13 cellular contexts compared by ENCODE assay signal in the genomic region with DNA sequence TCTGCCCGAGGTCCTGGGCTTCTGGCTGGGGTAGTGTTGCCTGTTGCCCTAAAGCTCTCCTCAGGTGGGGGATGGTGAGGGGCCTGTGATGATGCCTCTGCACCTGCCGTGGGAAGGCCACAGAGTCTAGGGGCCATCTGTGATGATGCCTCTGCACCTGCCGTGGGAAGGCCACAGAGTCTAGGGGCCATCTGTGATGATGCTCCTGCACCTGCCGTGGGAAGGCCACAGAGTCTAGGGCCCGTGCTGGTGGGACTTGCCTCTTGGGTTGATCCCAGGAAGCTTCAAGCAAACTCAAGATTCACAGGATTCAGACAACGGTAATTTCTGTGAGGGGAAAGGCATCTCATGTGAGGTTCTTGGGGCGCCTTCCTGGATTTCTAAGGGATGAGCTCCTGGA. TPM values are rescaled to one million over a fixed set of nuclear protein-coding genes. Genes with fewer than 3 reads are reported as not detected.
DNase-seq lines count a peak whose midpoint lies in the region; ATAC-seq and TF ChIP-seq lines count a peak whose summit lies in the region.
"Had no signal": no experiment of that assay in that cellular context is flagged by ENCODE, and none has a peak within 500 bp of the region (broad histone marks: within the 10 kb centered on the region; RNA-seq: fewer than 3 reads in every experiment).

No MANE protein-coding gene starts in this region.

- no CpG with 5 or more reads among the region's 7 CpGs for WGBS in neuronal stem cell (ENCODE audit: extremely low coverage in 2 of 2, insufficient read length in 2 of 2, insufficient replicate concordance in 1 of 2), 2 donors

- H3K36me3 Mint-ChIP-seq in chondrocyte (ENCODE audit: low read depth), result peaks cover 17% of the 10 kb centered on the region
- H3K36me3 Mint-ChIP-seq: CD4-positive, CD25-positive, alpha-beta regulatory T cell had no signal

- H3K79me2 ChIP-seq in DND-41 (ENCODE audit: insufficient read depth, low read length), result peaks cover 100% of the 10 kb centered on the region

- peaks cover 2% of the 10 kb centered on the region for H3K79me1 ChIP-seq in neuronal stem cell (ENCODE audit: low read depth, low read length)

- no peak overlapping the region for H3K4me3 Mint-ChIP-seq in chondrocyte (ENCODE audit: unreplicated experiment)

- H3K9ac ChIP-seq in DND-41 (ENCODE audit: low read depth, low read length), result no peak overlapping the region
- H3K9ac ChIP-seq in neuronal stem cell (ENCODE audit: low read depth, low read length, poor library complexity), result no peak overlapping the region

- intact Hi-C loops in tibial artery (cut with DNase I; ENCODE audit: low total_unique reads), result no loop called here

- H2AFZ ChIP-seq in DND-41 (ENCODE audit: low read depth, low read length) (no peak overlapping the region), neuronal stem cell (ENCODE audit: low read length) (no peak overlapping the region)

- no peak overlapping the region for H3K23ac ChIP-seq in neuronal stem cell (ENCODE audit: low read depth, low read length, poor library complexity)

- H3K27me3 ChIP-seq in DND-41 (ENCODE audit: insufficient read depth, low read length, poor library complexity), result no peaks in the 10 kb centered on the region
- peaks cover 0 to 54% (median 0%) of the 10 kb centered on the region in 3 experiments for H3K27me3 ChIP-seq in neuronal stem cell (ENCODE audit: control insufficient read depth in 3 of 3, insufficient read depth in 3 of 3, low read depth in 1 of 3, low read length in 3 of 3)
- no peaks in the 10 kb centered on the region for H3K27me3 ChIP-seq in tibial artery
- H3K27me3 ChIP-seq in BE2C, result no peaks in the 10 kb centered on the region

- H2BK12ac ChIP-seq in neuronal stem cell (ENCODE audit: low read length), result no peak overlapping the region

- TF ChIP-seq CTCF in DND-41 (IDR thresholded peaks at IDR 0.05; ENCODE audit: borderline replicate concordance, extremely low read depth, low read length, poor library complexity, severe bottlenecking) (no peak), chondrocyte (IDR thresholded peaks at IDR 0.05) (no peak), tibial artery (IDR thresholded peaks at IDR 0.05) (no peak), BE2C (IDR thresholded peaks at IDR 0.05; ENCODE audit: low read depth, low read length) (no peak)

- peaks cover 98% of the 10 kb centered on the region for H4K20me1 ChIP-seq in DND-41 (ENCODE audit: insufficient read depth, low read length)

- ATAC-seq in DND-41 (ENCODE audit: insufficient read depth, low read depth) (peak; percentile 71), HG03045 (IDR thresholded peaks at IDR 0.05; ENCODE audit: unreplicated experiment) (no peak)
- ATAC-seq: A549 had no signal

- H3K27ac Mint-ChIP-seq in chondrocyte (ENCODE audit: unreplicated experiment), result peak overlapping the region; percentile 60

- no peak overlapping the region for H4K91ac ChIP-seq in neuronal stem cell (ENCODE audit: low read depth, low read length, poor library complexity)

- no peak overlapping the region for H3K4me3 ChIP-seq in DND-41 (ENCODE audit: low read depth in 1 of 2, low read length in 2 of 2)
- no peak overlapping the region for H3K4me3 ChIP-seq in neuronal stem cell (ENCODE audit: low read length in 2 of 2)
- no peak overlapping the region for H3K4me3 ChIP-seq in tibial artery
- no peak overlapping the region for H3K4me3 ChIP-seq in BE2C (ENCODE audit: low read depth, low read length)
- H3K4me3 ChIP-seq: A549, HAP-1 had no signal

- peaks cover 94% of the 10 kb centered on the region for H3K4me1 Mint-ChIP-seq in chondrocyte (ENCODE audit: low read depth)

- no peak overlapping the region for H3K14ac ChIP-seq in neuronal stem cell (ENCODE audit: low read length)

- H3K27ac ChIP-seq in DND-41 (ENCODE audit: low read length), result peak overlapping the region; percentile 37; the same call in 1 of the 2 replicates
- H3K27ac ChIP-seq in neuronal stem cell (replicated peaks; ENCODE audit: low read length), result no peak overlapping the region
- H3K27ac ChIP-seq in tibial artery, result peak overlapping the region; percentile 13 to 81
- H3K27ac ChIP-seq: A549, HL-60 had no signal

- peak; percentile 54 for DNase-seq in DND-41
- no peak for DNase-seq in chondrocyte (ENCODE audit: low spot score)
- no peak for DNase-seq in neuronal stem cell (ENCODE audit: low spot score)
- DNase-seq in tibial artery, result no peak
- no peak for DNase-seq in stimulated activated naive CD4-positive, alpha-beta T cell treated with Interleukin-2 at 50 U/mL for 16 hours (lab: John Stamatoyannopoulos, UW)
- no peak for DNase-seq in BE2C
- DNase-seq: Calu3; CD4-positive, CD25-positive, alpha-beta regulatory T cell; DMS 273 treated with DMSO at 0.1 percent for 48 hours had no signal

- no peaks in the 10 kb centered on the region for H3K27me3 Mint-ChIP-seq in chondrocyte (ENCODE audit: low read depth)
- H3K27me3 Mint-ChIP-seq: CD4-positive, CD25-positive, alpha-beta regulatory T cell had no signal

- no peak overlapping the region for H2BK5ac ChIP-seq in neuronal stem cell (ENCODE audit: low read length)

- no peak overlapping the region for H4K8ac ChIP-seq in neuronal stem cell (ENCODE audit: low read depth, low read length)

- H3K4me2 ChIP-seq in DND-41 (ENCODE audit: insufficient read depth, low read length) (no peak overlapping the region), neuronal stem cell (ENCODE audit: insufficient read depth, low read length, poor library complexity, severe bottlenecking) (no peak overlapping the region)
- H3K4me2 ChIP-seq: A549 had no signal

- no peak overlapping the region for H2BK120ac ChIP-seq in neuronal stem cell (ENCODE audit: low read depth, low read length)

- H3K36me3 ChIP-seq in DND-41 (ENCODE audit: insufficient read depth, low read length) (peaks cover 26% of the 10 kb centered on the region; the same call in 1 of the 2 replicates), neuronal stem cell (replicated peaks in 1 of 2; ENCODE audit: control insufficient read depth in 2 of 2, insufficient read depth in 2 of 2, low read length in 2 of 2) (no peaks in the 10 kb centered on the region), tibial artery (no peaks in the 10 kb centered on the region), BE2C (no peaks in the 10 kb centered on the region)
- H3K36me3 ChIP-seq: HAP-1 had no signal

- peaks cover 17% of the 10 kb centered on the region for H3K4me1 ChIP-seq in DND-41 (ENCODE audit: insufficient read depth, low read length)
- H3K4me1 ChIP-seq in neuronal stem cell (ENCODE audit: control insufficient read depth in 2 of 2, insufficient read depth in 1 of 2, low read depth in 1 of 2, low read length in 2 of 2), result no peaks in the 10 kb centered on the region
- peaks cover 0 to 100% (median 91%) of the 10 kb centered on the region in 4 donors for H3K4me1 ChIP-seq in tibial artery
- no peaks in the 10 kb centered on the region for H3K4me1 ChIP-seq in BE2C
- H3K4me1 ChIP-seq: HAP-1 had no signal

- H3K18ac ChIP-seq in neuronal stem cell (ENCODE audit: low read length), result peak overlapping the region; percentile 11

- no peak overlapping the region for H2BK15ac ChIP-seq in neuronal stem cell (ENCODE audit: low read length)

- no peaks in the 10 kb centered on the region for H3K9me3 Mint-ChIP-seq in chondrocyte (ENCODE audit: low read depth)
- H3K9me3 Mint-ChIP-seq: CD4-positive, CD25-positive, alpha-beta regulatory T cell had no signal

- no peak overlapping the region for H2AK5ac ChIP-seq in neuronal stem cell (ENCODE audit: low read depth, low read length)

- H3K9me3 ChIP-seq in DND-41 (ENCODE audit: insufficient read depth, low read length, severe bottlenecking) (no peaks in the 10 kb centered on the region), neuronal stem cell (replicated peaks in 1 of 2; ENCODE audit: control insufficient read depth in 2 of 2, insufficient read depth in 1 of 2, low read depth in 1 of 2, low read length in 2 of 2) (no peaks in the 10 kb centered on the region), tibial artery (no peaks in the 10 kb centered on the region), BE2C (no peaks in the 10 kb centered on the region)
- H3K9me3 ChIP-seq: A549, HAP-1 had no signal

- H3K4ac ChIP-seq in neuronal stem cell (ENCODE audit: low read length), result no peak overlapping the region

RNA-seq across cellular contexts. Expression of a gene that starts 17.3 kb away (rescaled TPM):
- total RNA-seq in chondrocyte, result 164 to 184 TPM (median 173 TPM) in 3 replicates
- polyA plus RNA-seq in neuronal stem cell (2013, experiment 1 of 2), result 5.2 TPM
- polyA plus RNA-seq in neuronal stem cell (2013, experiment 2 of 2), result 5.1 TPM
- polyA plus RNA-seq in BE2C (2012; ENCODE audit: insufficient read depth, insufficient read length, low read depth), result 8.9 TPM
